ENCODE assay signal across 11 cellular contexts in the genomic region with DNA sequence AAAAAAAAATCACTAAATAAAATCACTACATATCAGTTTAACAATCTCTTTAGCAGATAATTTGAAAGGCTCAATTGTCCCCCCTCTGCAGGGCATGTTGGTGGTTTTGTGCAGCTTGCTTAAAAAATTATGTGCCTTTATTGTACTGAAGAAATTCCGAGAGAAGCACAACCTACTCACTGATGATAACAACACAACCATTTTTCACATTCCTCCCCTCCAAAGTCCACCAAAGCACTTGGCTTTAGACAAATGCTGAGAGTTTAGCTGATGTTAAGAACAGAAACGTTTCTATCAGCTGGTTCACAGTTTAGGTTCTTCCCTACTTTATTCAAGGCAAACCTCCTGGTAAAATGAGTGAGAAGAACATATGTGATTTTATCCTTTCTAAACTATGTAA. TPM values are rescaled to one million over a fixed set of nuclear protein-coding genes. Genes with fewer than 3 reads are reported as not detected.
DNase-seq lines count a peak whose midpoint lies in the region; ATAC-seq and TF ChIP-seq lines count a peak whose summit lies in the region.
"Had no signal": no experiment of that assay in that cellular context is flagged by ENCODE, and none has a peak within 500 bp of the region (broad histone marks: within the 10 kb centered on the region; RNA-seq: fewer than 3 reads in every experiment).

No MANE protein-coding gene starts in this region.

- no peaks in the 10 kb centered on the region for H3K36me3 ChIP-seq in gastroesophageal sphincter
- no peaks in the 10 kb centered on the region for H3K36me3 ChIP-seq in psoas muscle (ENCODE audit: insufficient read depth in 1 of 2, low read depth in 1 of 2)
- no peaks in the 10 kb centered on the region for H3K36me3 ChIP-seq in mucosa of descending colon (ENCODE audit: low read depth)

- no peak for DNase-seq in CD4-positive, alpha-beta T cell
- DNase-seq in psoas muscle (no peak), mucosa of descending colon (no peak), OCI-M1 (lab: John Stamatoyannopoulos, UW) (no peak), NCI-H446 treated with DMSO at 0.1 percent for 48 hours (lab: John Stamatoyannopoulos, UW) (no peak)
- DNase-seq: NCI-H1048, retina had no signal

- intact Hi-C loops in CD4-positive, alpha-beta T cell (cut with DNase I, micrococcal nuclease): no loop called here
- intact Hi-C loops in psoas muscle (cut with DNase I): loop anchor here in 1 of 2 donors (5.0 kb wide), 1 partner anchor 55 kb away; no protein-coding TSS in a partner anchor
- intact Hi-C loops in mucosa of descending colon (cut with DNase I, micrococcal nuclease): no loop called here

- ATAC-seq in CD4-positive, alpha-beta T cell (ENCODE audit: poor library complexity): no peak
- no peak for ATAC-seq in activated T-helper 17 cell treated with anti-CD3 and anti-CD28 coated beads, Interleukin-2, amount 50 U/mL, for 72 hours (replicated peaks)
- ATAC-seq in gastroesophageal sphincter (no peak), psoas muscle (no peak), mucosa of descending colon (no peak), HG03565 (IDR thresholded peaks at IDR 0.05; ENCODE audit: unreplicated experiment) (no peak)
- ATAC-seq: activated CD4-positive, CD25-positive, alpha-beta regulatory T cell treated with anti-CD3 and anti-CD28 coated beads, Interleukin-2, amount 50 U/mL, for 24 hours had no signal

- no peaks in the 10 kb centered on the region for H3K27me3 ChIP-seq in CD4-positive, alpha-beta T cell (ENCODE audit: control insufficient read depth, insufficient read depth, low read length)
- H3K27me3 ChIP-seq in gastroesophageal sphincter (no peaks in the 10 kb centered on the region), psoas muscle (ENCODE audit: insufficient read depth in 3 of 3, low read length in 2 of 3) (peaks cover 0 to 10% (median 0%) of the 10 kb centered on the region in 3 donors)

- no peaks in the 10 kb centered on the region for H3K9me3 ChIP-seq in CD4-positive, alpha-beta T cell (ENCODE audit: control insufficient read depth, low read length)
- H3K9me3 ChIP-seq in gastroesophageal sphincter (no peaks in the 10 kb centered on the region), psoas muscle (no peaks in the 10 kb centered on the region), mucosa of descending colon (no peaks in the 10 kb centered on the region)

- peaks cover 76% of the 10 kb centered on the region for H3K4me1 Mint-ChIP-seq in CD4-positive, alpha-beta T cell (ENCODE audit: low read depth)
- peaks cover 10% of the 10 kb centered on the region for H3K4me1 Mint-ChIP-seq in activated T-helper 17 cell treated with anti-CD3 and anti-CD28 coated beads, Interleukin-2, amount 50 U/mL, for 72 hours

- no peak for TF ChIP-seq CTCF in CD4-positive, alpha-beta T cell (IDR thresholded peaks at IDR 0.05)
- TF ChIP-seq CTCF in gastroesophageal sphincter (IDR thresholded peaks at IDR 0.05) (no peak), psoas muscle (IDR thresholded peaks at IDR 0.05) (no peak), mucosa of descending colon (IDR thresholded peaks at IDR 0.05) (no peak)

- H3K4me3 Mint-ChIP-seq in CD4-positive, alpha-beta T cell: no peak overlapping the region
- H3K4me3 Mint-ChIP-seq in activated T-helper 17 cell treated with anti-CD3 and anti-CD28 coated beads, Interleukin-2, amount 50 U/mL, for 72 hours: no peak overlapping the region

- POLR2A ChIA-PET in CD4-positive, alpha-beta T cell (lab: Charles Lee): interaction anchor here (0.8 kb wide), 1 partner anchor 37 kb away, joined by 3 read pairs; no protein-coding TSS in a partner anchor

- H3K27ac ChIP-seq in CD4-positive, alpha-beta T cell (ENCODE audit: low read depth, low read length): no peak overlapping the region
- H3K27ac ChIP-seq in gastroesophageal sphincter: peak overlapping the region; percentile 11 to 80 (median 72)
- H3K27ac ChIP-seq in psoas muscle: peak overlapping the region; percentile 39

- 0 to 3% methylated on average over 2 of the region's 2 CpGs for WGBS in gastroesophageal sphincter (ENCODE audit: low coverage in 1 of 2), 2 donors
- 30 to 40% (median 32%) methylated on average over 2 of the region's 2 CpGs for WGBS in psoas muscle, 3 donors

- H3K9me3 Mint-ChIP-seq in CD4-positive, alpha-beta T cell: no peaks in the 10 kb centered on the region
- H3K9me3 Mint-ChIP-seq in activated T-helper 17 cell treated with anti-CD3 and anti-CD28 coated beads, Interleukin-2, amount 50 U/mL, for 72 hours: peaks cover 4% of the 10 kb centered on the region

- no peak for TF ChIP-seq POLR2A in gastroesophageal sphincter (IDR thresholded peaks at IDR 0.05)

- H3K4me1 ChIP-seq in gastroesophageal sphincter: peaks cover 0 to 99% (median 20%) of the 10 kb centered on the region in 3 donors
- peaks cover 6% of the 10 kb centered on the region for H3K4me1 ChIP-seq in psoas muscle
- H3K4me1 ChIP-seq in mucosa of descending colon (ENCODE audit: low read depth): peaks cover 18% of the 10 kb centered on the region

- peak overlapping the region; percentile 33 to 52 for H3K4me3 ChIP-seq in gastroesophageal sphincter
- peak overlapping the region; percentile 62 for H3K4me3 ChIP-seq in psoas muscle
- H3K4me3 ChIP-seq in mucosa of descending colon: no peak overlapping the region

- H3K27ac Mint-ChIP-seq in CD4-positive, alpha-beta T cell: peak overlapping the region; percentile 70
- H3K27ac Mint-ChIP-seq in activated T-helper 17 cell treated with anti-CD3 and anti-CD28 coated beads, Interleukin-2, amount 50 U/mL, for 72 hours: peak overlapping the region; percentile 37

- no peaks in the 10 kb centered on the region for H3K36me3 Mint-ChIP-seq in CD4-positive, alpha-beta T cell (ENCODE audit: low read depth)
- no peaks in the 10 kb centered on the region for H3K36me3 Mint-ChIP-seq in activated T-helper 17 cell treated with anti-CD3 and anti-CD28 coated beads, Interleukin-2, amount 50 U/mL, for 72 hours (ENCODE audit: low read depth)

- CTCF ChIA-PET in CD4-positive, alpha-beta T cell (lab: Charles Lee): no interaction called here

- TF ChIP-seq EP300 in gastroesophageal sphincter (IDR thresholded peaks at IDR 0.05): no peak

- no peaks in the 10 kb centered on the region for H3K27me3 Mint-ChIP-seq in CD4-positive, alpha-beta T cell
- no peaks in the 10 kb centered on the region for H3K27me3 Mint-ChIP-seq in activated T-helper 17 cell treated with anti-CD3 and anti-CD28 coated beads, Interleukin-2, amount 50 U/mL, for 72 hours

RNA-seq across cellular contexts. Expression of a gene that starts 0.9 kb away (rescaled TPM):
- 10 to 100 TPM; 76.3 to 79.3 TPM for total RNA-seq in CD4-positive, alpha-beta T cell
- total RNA-seq in activated T-helper 17 cell treated with anti-CD3 and anti-CD28 coated beads, Interleukin-2, amount 50 U/mL, for 72 hours: 10 to 100 TPM; 50.2 to 70.4 TPM
- 100 to 1,000 TPM in 3 of 4 donors, 10 to 100 TPM in 1; 84.1 to 203 (median 150) TPM for total RNA-seq in gastroesophageal sphincter
- total RNA-seq in psoas muscle: 10 to 100 TPM; 14.8 to 39.5 (median 28.5) TPM
- 10 to 100 TPM; 13.8 to 26.3 (median 14.6) TPM for polyA plus RNA-seq in psoas muscle
- total RNA-seq in mucosa of descending colon: 100 to 1,000 TPM in 1 of 3 donors, 10 to 100 TPM in 2; 52.0 to 136 (median 54.4) TPM
